ENCODE assay signal across 19 cellular contexts in genomic region chr6:53805016-53805415, GRCh38. TPM values are rescaled to one million over a fixed set of nuclear protein-coding genes. Genes with fewer than 3 reads are reported as not detected.
DNase-seq lines count a peak whose midpoint lies in the region; ATAC-seq, FAIRE-seq and TF ChIP-seq lines count a peak whose summit lies in the region.
"Had no signal": no experiment of that assay in that cellular context is flagged by ENCODE, and none has a peak within 500 bp of the region (broad histone marks: within the 10 kb centered on the region; RNA-seq: fewer than 3 reads in every experiment).

No MANE protein-coding gene starts in this region.

- no peak for FAIRE-seq in frontal cortex (lab: Jason Lieb, UNC)
- FAIRE-seq: GM19239, H54 had no signal

- H3K4me3 Mint-ChIP-seq in naive thymus-derived CD4-positive, alpha-beta T cell, result no peak overlapping the region
- H3K4me3 Mint-ChIP-seq: CD4-positive, alpha-beta memory T cell had no signal

- CTCF ChIA-PET in mammary epithelial cell (lab: Charles Lee; ENCODE audit: low non-redundant PET), result no interaction called here
- CTCF ChIA-PET in naive thymus-derived CD4-positive, alpha-beta T cell (lab: Charles Lee), result no interaction called here

- H3K79me2 ChIP-seq in mammary epithelial cell (ENCODE audit: insufficient read depth, low read length), result peaks cover 91% of the 10 kb centered on the region

- dilution Hi-C loops in mammary epithelial cell (cut with HindIII; ENCODE audit: low sequenced_read_pairs), result no loop called here

- H3K27me3 ChIP-seq in mammary epithelial cell (ENCODE audit: insufficient read depth, low read length) (no peaks in the 10 kb centered on the region), breast epithelium (no peaks in the 10 kb centered on the region), foreskin keratinocyte (no peaks in the 10 kb centered on the region), tibial artery (no peaks in the 10 kb centered on the region)
- no peaks in the 10 kb centered on the region for H3K27me3 ChIP-seq in naive thymus-derived CD4-positive, alpha-beta T cell (ENCODE audit: control insufficient read depth in 2 of 2, insufficient read depth in 2 of 2, low read length in 2 of 2)
- H3K27me3 ChIP-seq: MG63 had no signal

- intact Hi-C loops in mammary epithelial cell (cut with micrococcal nuclease), result no loop called here
- intact Hi-C loops in breast epithelium (cut with DNase I; ENCODE audit: low total_unique reads), result no loop called here
- intact Hi-C loops in tibial artery (cut with DNase I; ENCODE audit: low total_unique reads), result no loop called here
- intact Hi-C loops in naive thymus-derived CD4-positive, alpha-beta T cell (cut with micrococcal nuclease), result no loop called here

- TF ChIP-seq CTCF in mammary epithelial cell (conservative IDR thresholded peaks at IDR 0.05 in 1 of 2, IDR thresholded peaks at IDR 0.05 in 1 of 2; ENCODE audit: extremely low read depth in 1 of 2, insufficient read depth in 1 of 2, low read depth in 1 of 2, low read length in 2 of 2), result no peak
- TF ChIP-seq CTCF in breast epithelium (IDR thresholded peaks at IDR 0.05), result no peak
- TF ChIP-seq CTCF in foreskin keratinocyte (conservative IDR thresholded peaks at IDR 0.05), result no peak
- TF ChIP-seq CTCF in tibial artery (IDR thresholded peaks at IDR 0.05), result no peak

- peaks cover 0 to 4% (median 0%) of the 10 kb centered on the region in 5 donors for H3K27me3 Mint-ChIP-seq in naive thymus-derived CD4-positive, alpha-beta T cell
- H3K27me3 Mint-ChIP-seq: CD4-positive, alpha-beta memory T cell had no signal

- H3K36me3 Mint-ChIP-seq in naive thymus-derived CD4-positive, alpha-beta T cell, result no peaks in the 10 kb centered on the region
- H3K36me3 Mint-ChIP-seq: CD4-positive, alpha-beta memory T cell had no signal

- peak; percentile 44 for ATAC-seq in foreskin keratinocyte
- ATAC-seq in naive thymus-derived CD4-positive, alpha-beta T cell, result no peak

- peak overlapping the region; percentile 18 for H2AFZ ChIP-seq in mammary epithelial cell (ENCODE audit: low read depth, low read length)

- peaks cover 0 to 7% (median 0%) of the 10 kb centered on the region in 7 donors for H3K4me1 Mint-ChIP-seq in naive thymus-derived CD4-positive, alpha-beta T cell

- H3K9me3 ChIP-seq in mammary epithelial cell (replicated peaks; ENCODE audit: insufficient read depth, low read length) (no peaks in the 10 kb centered on the region), breast epithelium (no peaks in the 10 kb centered on the region), tibial artery (no peaks in the 10 kb centered on the region)
- H3K9me3 ChIP-seq in naive thymus-derived CD4-positive, alpha-beta T cell (ENCODE audit: control insufficient read depth in 2 of 3, low read length in 3 of 3), result no peaks in the 10 kb centered on the region
- H3K9me3 ChIP-seq: MG63 had no signal

- no peak for TF ChIP-seq POLR2A in breast epithelium (IDR thresholded peaks at IDR 0.05)

- H3K4me3 ChIP-seq in mammary epithelial cell (replicated peaks in 1 of 3; ENCODE audit: insufficient read depth in 1 of 3, low read depth in 2 of 3, low read length in 3 of 3) (no peak overlapping the region), breast epithelium (no peak overlapping the region), tibial artery (no peak overlapping the region)
- no peak overlapping the region for H3K4me3 ChIP-seq in naive thymus-derived CD4-positive, alpha-beta T cell (ENCODE audit: low read length)
- H3K4me3 ChIP-seq: MG63 had no signal

- no peaks in the 10 kb centered on the region for H3K36me3 ChIP-seq in mammary epithelial cell (ENCODE audit: insufficient read depth, low read length)
- H3K36me3 ChIP-seq in breast epithelium, result no peaks in the 10 kb centered on the region
- H3K36me3 ChIP-seq in tibial artery, result no peaks in the 10 kb centered on the region
- no peaks in the 10 kb centered on the region for H3K36me3 ChIP-seq in naive thymus-derived CD4-positive, alpha-beta T cell (ENCODE audit: control insufficient read depth in 2 of 3, insufficient read depth in 3 of 3, low read length in 3 of 3)
- H3K36me3 ChIP-seq: MG63 had no signal

- POLR2A ChIA-PET in naive thymus-derived CD4-positive, alpha-beta T cell (lab: Charles Lee), result no interaction called here

- H3K27ac Mint-ChIP-seq in naive thymus-derived CD4-positive, alpha-beta T cell, result no peak overlapping the region
- H3K27ac Mint-ChIP-seq: CD4-positive, alpha-beta memory T cell had no signal

- no peak overlapping the region for H3K4me2 ChIP-seq in mammary epithelial cell (ENCODE audit: insufficient read depth, low read depth, low read length)

- no peak for DNase-seq in mammary epithelial cell
- DNase-seq in breast epithelium (ENCODE audit: low spot score in 2 of 2), result no peak
- DNase-seq in astrocyte of the hippocampus (ENCODE audit: low read depth, low spot score), result peak; percentile 61
- DNase-seq in foreskin keratinocyte, result peak in 1 of 2 donors; percentile 59
- DNase-seq in tibial artery, result no peak
- no peak for DNase-seq in frontal cortex (ENCODE audit: low spot score in 2 of 2)
- DNase-seq in activated gamma-delta T cell (lab: John Stamatoyannopoulos, UW), result no peak
- no peak for DNase-seq in naive thymus-derived CD4-positive, alpha-beta T cell
- DNase-seq: 8988T; Calu3; CD4-positive, alpha-beta memory T cell; Karpas-422; MG63; NCI-H1092 treated with DMSO at 0.1 percent for 48 hours; NCI-H1694; NCI-H2227 treated with DMSO at 0.1 percent for 48 hours; NCI-H524 treated with DMSO at 0.1 percent for 48 hours had no signal

- in situ Hi-C loops in mammary epithelial cell (cut with MboI; ENCODE audit: low sequenced_read_pairs in 2 of 2), result loop anchor here in 1 of 2 donors (10.0 kb wide), 1 partner anchor 150 kb away; no protein-coding TSS in a partner anchor

- 30% methylated on average over 7 of the region's 7 CpGs for WGBS in mammary epithelial cell (ENCODE audit: low coverage, missing lambda C conversion rate)

- H3K27ac ChIP-seq in mammary epithelial cell (ENCODE audit: insufficient read depth, low read depth, low read length) (no peak overlapping the region), breast epithelium (no peak overlapping the region), foreskin keratinocyte (no peak overlapping the region), tibial artery (peak overlapping the region; percentile 59 to 72)
- no peak overlapping the region for H3K27ac ChIP-seq in naive thymus-derived CD4-positive, alpha-beta T cell (ENCODE audit: low read depth, low read length)

- BruUV-seq in mammary epithelial cell (replicated peaks; lab: Mats Ljungman, UMichigan), result no TSS peak

- H3K9ac ChIP-seq in mammary epithelial cell (ENCODE audit: insufficient read depth, low read length), result no peak overlapping the region

- peaks cover 0 to 1% (median 0%) of the 10 kb centered on the region in 11 donors for H3K9me3 Mint-ChIP-seq in naive thymus-derived CD4-positive, alpha-beta T cell
- H3K9me3 Mint-ChIP-seq: CD4-positive, alpha-beta memory T cell had no signal

- H3K4me1 ChIP-seq in mammary epithelial cell (ENCODE audit: insufficient read depth, low read length) (peaks cover 10% of the 10 kb centered on the region), breast epithelium (no peaks in the 10 kb centered on the region), foreskin keratinocyte (peaks cover 11% of the 10 kb centered on the region), tibial artery (peaks cover 0 to 66% (median 40%) of the 10 kb centered on the region in 4 donors)
- H3K4me1 ChIP-seq in naive thymus-derived CD4-positive, alpha-beta T cell (ENCODE audit: control insufficient read depth in 2 of 2, insufficient read depth in 2 of 2, low read length in 2 of 2), result no peaks in the 10 kb centered on the region

- no peaks in the 10 kb centered on the region for H4K20me1 ChIP-seq in mammary epithelial cell (ENCODE audit: insufficient read depth, low read length)

RNA-seq across cellular contexts. Expression of gene LRRC1, which starts 10.2 kb away (rescaled TPM):
- total RNA-seq in mammary epithelial cell, result 10 to 100 TPM; 18.2 to 19.2 TPM
- polyA plus RNA-seq in mammary epithelial cell, result 12.4 TPM
- polyA minus RNA-seq in mammary epithelial cell, result 11.6 TPM
- 10 to 100 TPM; 10.1 to 37.9 (median 37.4) TPM for total RNA-seq in breast epithelium
- total RNA-seq in foreskin keratinocyte, result 22.5 and 23.6 TPM in 2 replicates
- 9.2 and 10.7 TPM in 2 replicates for polyA plus RNA-seq in foreskin keratinocyte
- total RNA-seq in frontal cortex, result 10.6 TPM
- 1 to 10 TPM; 1.2 to 3.6 (median 3.4) TPM for total RNA-seq in naive thymus-derived CD4-positive, alpha-beta T cell
- polyA plus RNA-seq in naive thymus-derived CD4-positive, alpha-beta T cell, result 1 to 10 TPM; 1.2 to 2.0 TPM

Comparison
In these comparisons a context has a peak if more than half of its experiments do, and no peak if none do; other contexts are left out.
1. H3K27ac ChIP-seq: peak in tibial artery (2 of 2); none in mammary epithelial cell (single experiment), breast epithelium (0 of 2), foreskin keratinocyte (single experiment) and naive thymus-derived CD4-positive, alpha-beta T cell (single experiment).